18 cellular contexts compared by ENCODE assay signal in genomic region chr13:66216723-66217122, GRCh38.
"Had no signal": no experiment of that assay in that cellular context is flagged by ENCODE, and none has a peak within 500 bp of the region (broad histone marks: within the 10 kb centered on the region; RNA-seq: fewer than 3 reads in every experiment).

No MANE protein-coding gene starts in this region.

- H3K4me3 ChIP-seq: heart right ventricle, left lung, pancreas, right lobe of liver, spleen, tibial artery had no signal

- H3K27me3 Mint-ChIP-seq: stimulated activated memory B cell treated with anti-CD40 and anti-IgM and Interleukin-4, amounts not matched to agents 10 μg/mL and 1 μg/mL and 100 μg/mL, for 72 hours had no signal

- DNase-seq: activated CD4-positive, CD25-positive, alpha-beta regulatory T cell treated with anti-CD3 and anti-CD28 coated beads, Interleukin-2, amount 50 U/mL, for 72 hours; activated CD8-positive, alpha-beta memory T cell treated with anti-CD3 and anti-CD28 coated beads for 24 hours; activated effector memory CD4-positive, alpha-beta T cell treated with anti-CD3 and anti-CD28 coated beads, Interleukin-2, amount 50 U/mL, for 16 hours; activated T-cell treated with anti-CD3 and anti-CD28 coated beads, Interleukin-2, amount 50 U/mL, for 72 hours; endodermal cell; heart right ventricle; left lung; mammary epithelial cell; naive B cell; pancreas; right lobe of liver; spleen; stimulated activated CD4-positive, alpha-beta T cell treated with anti-CD3 and anti-CD28 coated beads, Interleukin-4, amount 100 ng/mL, for 4 hours; tibial artery had no signal

- H3K4me1 ChIP-seq: heart right ventricle, left lung, pancreas, right lobe of liver, spleen had no signal

- H3K4me1 Mint-ChIP-seq: stimulated activated memory B cell treated with anti-CD40 and anti-IgM and Interleukin-4, amounts not matched to agents 10 μg/mL and 1 μg/mL and 100 μg/mL, for 72 hours had no signal

- H3K9me3 ChIP-seq: heart right ventricle, left lung, pancreas, right lobe of liver, spleen, tibial artery had no signal

- FAIRE-seq: colon, pancreas had no signal

- H3K36me3 Mint-ChIP-seq: naive B cell; stimulated activated memory B cell treated with anti-CD40 and anti-IgM and Interleukin-4, amounts not matched to agents 10 μg/mL and 1 μg/mL and 100 μg/mL, for 72 hours had no signal

- H3K27ac Mint-ChIP-seq: activated naive CD4-positive, alpha-beta T cell treated with anti-CD3 and anti-CD28 coated beads, Interleukin-2, amount 50 U/mL, for 72 hours; activated T-cell treated with anti-CD3 and anti-CD28 coated beads, Interleukin-2, amount 50 U/mL, for 72 hours; endodermal cell; stimulated activated memory B cell treated with anti-CD40 and anti-IgM and Interleukin-4, amounts not matched to agents 10 μg/mL and 1 μg/mL and 100 μg/mL, for 72 hours had no signal

- ATAC-seq: activated naive CD4-positive, alpha-beta T cell treated with anti-CD3 and anti-CD28 coated beads, Interleukin-2, amount 50 U/mL, for 72 hours; activated T-cell treated with anti-CD3 and anti-CD28 coated beads, Interleukin-2, amount 50 U/mL, for 72 hours; heart right ventricle; left lung; pancreas; right lobe of liver; stimulated activated memory B cell treated with anti-CD40 and anti-IgM and Interleukin-4, amounts not matched to agents 10 μg/mL and 1 μg/mL and 100 μg/mL, for 72 hours had no signal

- H3K9me3 Mint-ChIP-seq: endodermal cell had no signal

- H3K4me3 Mint-ChIP-seq: activated T-cell treated with anti-CD3 and anti-CD28 coated beads, Interleukin-2, amount 50 U/mL, for 72 hours; endodermal cell; naive B cell; stimulated activated memory B cell treated with anti-CD40 and anti-IgM and Interleukin-4, amounts not matched to agents 10 μg/mL and 1 μg/mL and 100 μg/mL, for 72 hours had no signal

- H3K27me3 ChIP-seq: heart right ventricle, left lung, right lobe of liver, spleen, tibial artery had no signal

- H3K27ac ChIP-seq: epithelial cell of prostate, heart right ventricle, left lung, pancreas, right lobe of liver, spleen, tibial artery had no signal

- H3K36me3 ChIP-seq: heart right ventricle, left lung, pancreas, right lobe of liver, spleen, tibial artery had no signal
